In the genomic region with DNA sequence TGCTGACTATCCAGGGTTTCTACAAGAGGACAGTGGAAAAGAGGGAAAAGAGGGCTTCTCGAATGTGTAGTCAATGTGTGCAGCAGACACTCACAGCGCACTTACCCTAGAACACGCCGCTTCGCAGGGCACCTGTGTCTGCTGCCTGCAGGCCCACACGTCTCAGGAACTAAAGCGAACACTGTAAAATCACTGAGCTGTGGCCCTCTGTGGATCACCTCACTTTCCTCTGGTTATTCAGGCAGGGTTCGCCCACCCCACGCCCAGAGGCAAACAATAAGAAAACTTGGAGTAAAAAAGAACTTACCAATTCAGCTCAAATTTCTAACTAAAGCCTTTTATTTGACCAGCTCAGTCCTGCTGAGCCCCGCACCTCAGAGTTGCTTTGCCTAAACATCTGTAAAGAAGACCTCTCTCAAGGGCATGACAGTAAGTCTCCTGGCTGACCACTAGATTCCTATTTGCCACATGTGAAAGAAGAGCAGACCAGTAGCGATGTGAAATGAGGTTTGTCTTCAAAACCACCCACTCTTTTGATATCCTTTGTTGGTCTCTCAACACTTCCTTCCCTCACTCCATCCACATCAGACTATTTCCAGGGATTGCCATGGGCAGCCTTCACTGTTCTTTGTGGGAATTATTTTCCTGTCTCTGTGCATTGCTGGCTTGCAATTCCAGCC, we compare ENCODE assay signal across 25 cellular contexts. TPM values are rescaled to one million over a fixed set of nuclear protein-coding genes. Genes with fewer than 3 reads are reported as not detected.
DNase-seq lines count a peak whose midpoint lies in the region; ATAC-seq, FAIRE-seq and TF ChIP-seq lines count a peak whose summit lies in the region.
"Had no signal": no experiment of that assay in that cellular context is flagged by ENCODE, and none has a peak within 500 bp of the region (broad histone marks: within the 10 kb centered on the region; RNA-seq: fewer than 3 reads in every experiment).

No MANE protein-coding gene starts in this region.

- peaks cover 0 to 3% of the 10 kb centered on the region in 2 experiments for H3K36me3 ChIP-seq in keratinocyte (ENCODE audit: control insufficient read depth in 2 of 2, extremely low read depth in 1 of 2, insufficient read depth in 2 of 2, low read length in 2 of 2)
- no peaks in the 10 kb centered on the region for H3K36me3 ChIP-seq in smooth muscle cell (ENCODE audit: low read depth)
- H3K36me3 ChIP-seq: stomach, upper lobe of right lung had no signal

- no peak for DNase-seq in activated CD4-positive, alpha-beta T cell treated with anti-CD3 and anti-CD28 coated beads for 36 hours
- no peak for DNase-seq in activated CD4-positive, alpha-beta T cell treated with anti-CD3 and anti-CD28 coated beads, Interleukin-2, amount 50 U/mL, for 1 hour
- no peak for DNase-seq in T-cell
- DNase-seq in keratinocyte (ENCODE audit: low read depth, low spot score) = no peak
- no peak for DNase-seq in smooth muscle cell (lab: John Stamatoyannopoulos, UW; ENCODE audit: unreplicated experiment)
- no peak for DNase-seq in NCI-H187 treated with DMSO at 0.1 percent for 48 hours (lab: John Stamatoyannopoulos, UW)
- DNase-seq in GF-D8 (lab: John Stamatoyannopoulos, UW) = no peak
- DNase-seq: 8988T; activated CD4-positive, alpha-beta T cell treated with anti-CD3 and anti-CD28 coated beads, Interleukin-2, amount 10 ng/mL, durations not matched to agents 7 days and 5 days; activated T-cell treated with anti-CD3 and anti-CD28 coated beads for 4 hours; DMS153; effector CD8-positive, alpha-beta T cell; immature natural killer cell; MM.1S; NCI-H82; posterior cingulate gyrus; stimulated activated CD4-positive, alpha-beta T cell treated with anti-CD3 and anti-CD28 coated beads, Interleukin-4, amount 100 ng/mL, for 1 hour; stomach; upper lobe of right lung had no signal

- H3K9me3 ChIP-seq in keratinocyte (ENCODE audit: control insufficient read depth, low read depth, low read length) = no peaks in the 10 kb centered on the region
- H3K9me3 ChIP-seq in smooth muscle cell (replicated peaks; ENCODE audit: low read depth) = no peaks in the 10 kb centered on the region
- H3K9me3 ChIP-seq: stomach, upper lobe of right lung had no signal

- H3K4me1 ChIP-seq in keratinocyte (ENCODE audit: control insufficient read depth, extremely low read depth, insufficient read depth, low read length) (peaks cover 41% of the 10 kb centered on the region), smooth muscle cell (ENCODE audit: low read depth) (no peaks in the 10 kb centered on the region)

- H3K27me3 ChIP-seq in keratinocyte (ENCODE audit: control insufficient read depth, extremely low read depth, insufficient read depth, low read length) (no peaks in the 10 kb centered on the region), smooth muscle cell (ENCODE audit: low read depth) (no peaks in the 10 kb centered on the region)
- H3K27me3 ChIP-seq: stomach, upper lobe of right lung had no signal

- no peaks in the 10 kb centered on the region for H3K36me3 Mint-ChIP-seq in activated CD4-positive, alpha-beta T cell treated with anti-CD3 and anti-CD28 coated beads for 36 hours (ENCODE audit: low read depth)
- peaks cover 19% of the 10 kb centered on the region for H3K36me3 Mint-ChIP-seq in T-cell
- H3K36me3 Mint-ChIP-seq: immature natural killer cell had no signal

- no peaks in the 10 kb centered on the region for H3K9me1 ChIP-seq in keratinocyte (ENCODE audit: control insufficient read depth, extremely low read depth, insufficient read depth, low read length)

- peak overlapping the region; percentile 80 for H3K27ac ChIP-seq in keratinocyte (ENCODE audit: control insufficient read depth, insufficient read depth, low read length)
- H3K27ac ChIP-seq in smooth muscle cell (ENCODE audit: low read depth) = peak overlapping the region; percentile 50
- H3K27ac ChIP-seq: HL-60, SK-N-MC, stomach, upper lobe of right lung had no signal

- TF ChIP-seq CTCF in keratinocyte (optimal IDR thresholded peaks at IDR 0.05 in 1 of 3, IDR thresholded peaks at IDR 0.05 in 1 of 3, conservative IDR thresholded peaks at IDR 0.05 in 1 of 3; ENCODE audit: extremely low read depth in 1 of 3, insufficient read depth in 2 of 3, low read length in 3 of 3) (no peak), smooth muscle cell (IDR thresholded peaks at IDR 0.05; ENCODE audit: borderline replicate concordance, insufficient read depth, poor library complexity, severe bottlenecking) (no peak)

- no peak for ATAC-seq in activated CD4-positive, alpha-beta T cell treated with anti-CD3 and anti-CD28 coated beads for 36 hours
- ATAC-seq in T-cell (replicated peaks in 1 of 4) = no peak
- no peak for ATAC-seq in HG02938 (IDR thresholded peaks at IDR 0.05; ENCODE audit: unreplicated experiment)
- ATAC-seq: upper lobe of right lung had no signal

- no peaks in the 10 kb centered on the region for H3K9me3 Mint-ChIP-seq in activated CD4-positive, alpha-beta T cell treated with anti-CD3 and anti-CD28 coated beads for 36 hours (ENCODE audit: low read depth)
- H3K9me3 Mint-ChIP-seq in T-cell = no peaks in the 10 kb centered on the region
- H3K9me3 Mint-ChIP-seq: activated CD4-positive, alpha-beta T cell treated with anti-CD3 and anti-CD28 coated beads, Interleukin-2, amount 10 ng/mL, durations not matched to agents 7 days and 5 days; immature natural killer cell had no signal

- no peaks in the 10 kb centered on the region for H3K27me3 Mint-ChIP-seq in activated CD4-positive, alpha-beta T cell treated with anti-CD3 and anti-CD28 coated beads for 36 hours
- H3K27me3 Mint-ChIP-seq in T-cell = no peaks in the 10 kb centered on the region
- H3K27me3 Mint-ChIP-seq: activated CD4-positive, alpha-beta T cell treated with anti-CD3 and anti-CD28 coated beads, Interleukin-2, amount 10 ng/mL, durations not matched to agents 7 days and 5 days; B cell had no signal

- CTCF ChIA-PET in activated CD4-positive, alpha-beta T cell treated with anti-CD3 and anti-CD28 coated beads for 36 hours (lab: Charles Lee) = interaction anchor here (0.7 to 1.3 kb wide), 4 partner anchors 15 to 288 kb away, joined by 3 to 4 read pairs (median 4); no protein-coding TSS in a partner anchor
- CTCF ChIA-PET in T-cell (lab: Charles Lee) = interaction anchor here (0.5 to 0.6 kb wide), 2 partner anchors 180 to 246 kb away, joined by 5 to 6 read pairs; no protein-coding TSS in a partner anchor

- dilution Hi-C loops in keratinocyte (cut with MboI; ENCODE audit: extremely low pct_ligation_motif_present, low sequenced_read_pairs) = no loop called here

- H3K4me2 ChIP-seq in keratinocyte (ENCODE audit: control insufficient read depth, extremely low read depth, insufficient read depth, low read depth, low read length) (peak overlapping the region; percentile 17), smooth muscle cell (no peak overlapping the region)

- peak overlapping the region; percentile 24 for H3K27ac Mint-ChIP-seq in activated CD4-positive, alpha-beta T cell treated with anti-CD3 and anti-CD28 coated beads for 36 hours
- peak overlapping the region; percentile 86 to 97 for H3K27ac Mint-ChIP-seq in T-cell
- H3K27ac Mint-ChIP-seq: activated CD4-positive, alpha-beta T cell treated with anti-CD3 and anti-CD28 coated beads, Interleukin-2, amount 10 ng/mL, durations not matched to agents 7 days and 5 days; B cell; immature natural killer cell had no signal

- no peaks in the 10 kb centered on the region for H4K20me1 ChIP-seq in keratinocyte (ENCODE audit: control insufficient read depth, extremely low read depth, insufficient read depth, low read length)
- no peaks in the 10 kb centered on the region for H4K20me1 ChIP-seq in smooth muscle cell (ENCODE audit: low read depth)

- H3K4me3 ChIP-seq in keratinocyte (ENCODE audit: control insufficient read depth in 2 of 3, extremely low read depth in 1 of 3, insufficient read depth in 2 of 3, low read depth in 1 of 3, low read length in 3 of 3) = no peak overlapping the region
- H3K4me3 ChIP-seq in smooth muscle cell = no peak overlapping the region
- H3K4me3 ChIP-seq: lung, SK-N-MC, stomach, upper lobe of right lung had no signal

- intact Hi-C loops in activated CD4-positive, alpha-beta T cell treated with anti-CD3 and anti-CD28 coated beads for 36 hours (cut with DNase I, micrococcal nuclease) = loop anchor here (5.0 kb wide), 2 partner anchors 80 to 85 kb away; no protein-coding TSS in a partner anchor

- H3K4me1 Mint-ChIP-seq in activated CD4-positive, alpha-beta T cell treated with anti-CD3 and anti-CD28 coated beads for 36 hours = peaks cover 86% of the 10 kb centered on the region
- H3K4me1 Mint-ChIP-seq in T-cell = peaks cover 94 to 98% (median 95%) of the 10 kb centered on the region in 3 donors

- H3K79me2 ChIP-seq in keratinocyte (ENCODE audit: control insufficient read depth, insufficient read depth, low read length) = peaks cover 6% of the 10 kb centered on the region
- no peaks in the 10 kb centered on the region for H3K79me2 ChIP-seq in smooth muscle cell (ENCODE audit: low read depth)

- H2AFZ ChIP-seq in keratinocyte (ENCODE audit: control insufficient read depth, low read length) = no peak overlapping the region
- no peak overlapping the region for H2AFZ ChIP-seq in smooth muscle cell (ENCODE audit: low read depth)

- POLR2A ChIA-PET in activated CD4-positive, alpha-beta T cell treated with anti-CD3 and anti-CD28 coated beads for 36 hours (lab: Charles Lee) = no interaction called here
- POLR2A ChIA-PET in T-cell (lab: Charles Lee) = interaction anchor here (0.6 to 0.7 kb wide), 2 partner anchors 136 to 225 kb away, joined by 3 read pairs; no protein-coding TSS in a partner anchor

- H3K4me3 Mint-ChIP-seq in activated CD4-positive, alpha-beta T cell treated with anti-CD3 and anti-CD28 coated beads for 36 hours = no peak overlapping the region
- H3K4me3 Mint-ChIP-seq in T-cell = peak overlapping the region in 1 of 3 donors; percentile 67
- H3K4me3 Mint-ChIP-seq: activated CD4-positive, alpha-beta T cell treated with anti-CD3 and anti-CD28 coated beads, Interleukin-2, amount 10 ng/mL, durations not matched to agents 7 days and 5 days; B cell; immature natural killer cell had no signal

- FAIRE-seq in keratinocyte (lab: Jason Lieb, UNC) = peak; percentile 34
- FAIRE-seq: small intestine had no signal

- WGBS in smooth muscle cell (ENCODE audit: low lambda C conversion rate) = 88% methylated on average over 11 of the region's 11 CpGs

- H3K9ac ChIP-seq in keratinocyte (ENCODE audit: control insufficient read depth, extremely low read depth, insufficient read depth, low read length) (peak overlapping the region; percentile 0), smooth muscle cell (ENCODE audit: low read depth) (no peak overlapping the region)

- H3F3A ChIP-seq in smooth muscle cell (ENCODE audit: low read depth) = no peaks in the 10 kb centered on the region

RNA-seq across cellular contexts. Expression of a gene that starts 19.3 kb away (rescaled TPM):
- 10 to 100 TPM; 36.0 to 42.6 TPM for total RNA-seq in activated CD4-positive, alpha-beta T cell treated with anti-CD3 and anti-CD28 coated beads for 36 hours
- total RNA-seq in T-cell (100 to 1,000 TPM in 4 of 5 donors, 10 to 100 TPM in 1; 96.2 to 170 (median 162) TPM), smooth muscle cell (25.1 and 42.0 TPM in 2 replicates)
- polyA plus RNA-seq in keratinocyte (66.2 to 128 TPM (median 110 TPM) in 3 replicates), smooth muscle cell (5.7 and 19.5 TPM in 2 replicates)
- polyA plus RNA-seq in keratinocyte (2011; ENCODE audit: low read depth) = 42.7 TPM
- polyA plus RNA-seq in keratinocyte (2011; cell fraction: cytosol; rRNA removed) = 66.1 and 85.6 TPM in 2 replicates
- polyA plus RNA-seq in keratinocyte (2011; cell fraction: nucleus; rRNA removed) = 150 and 155 TPM in 2 replicates
- polyA plus RNA-seq in keratinocyte (2012; ENCODE audit: low replicate concordance) = 52.6 and 125 TPM in 2 replicates
- 106 to 225 TPM (median 165 TPM) in 3 replicates for polyA minus RNA-seq in keratinocyte
- polyA minus RNA-seq in keratinocyte (2011; cell fraction: cytosol; rRNA and poly(A)+ RNA removed) = 85.4 TPM
- 209 and 348 TPM in 2 replicates for polyA minus RNA-seq in keratinocyte (2011; cell fraction: nucleus; rRNA and poly(A)+ RNA removed)
